In the genomic region with DNA sequence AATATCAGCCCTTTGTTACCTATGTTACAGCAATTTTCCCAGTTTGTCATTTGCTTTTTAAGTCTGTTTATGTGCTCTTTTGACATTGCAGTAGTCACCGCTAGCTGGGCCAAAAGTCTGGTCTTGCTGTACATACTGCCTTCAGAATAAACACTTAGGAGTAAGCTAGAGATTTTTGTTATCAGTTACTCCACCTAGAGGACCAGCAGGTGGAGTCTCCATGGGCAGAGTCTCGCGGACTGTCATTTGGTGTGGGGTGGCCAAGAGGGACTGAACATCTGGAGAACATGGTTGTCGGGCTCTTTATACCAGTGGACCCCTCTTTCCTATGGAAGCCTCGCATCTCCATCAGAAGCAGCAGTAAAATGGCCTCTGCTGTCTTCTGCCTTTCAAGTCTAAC, we compare ENCODE assay signal across 11 cellular contexts. TPM values are rescaled to one million over a fixed set of nuclear protein-coding genes. Genes with fewer than 3 reads are reported as not detected.
DNase-seq lines count a peak whose midpoint lies in the region; ATAC-seq lines count a peak whose summit lies in the region.
"Had no signal": no experiment of that assay in that cellular context is flagged by ENCODE, and none has a peak within 500 bp of the region (broad histone marks: within the 10 kb centered on the region; RNA-seq: fewer than 3 reads in every experiment).

No MANE protein-coding gene starts in this region.

- no peak overlapping the region for H3K27ac Mint-ChIP-seq in stimulated activated naive CD8-positive, alpha-beta T cell treated with anti-CD3 and anti-CD28 coated beads, Interleukin-15, amount 100 ng/mL, for 72 hours

- H3K14ac ChIP-seq in mesenchymal stem cell (ENCODE audit: low read length in 2 of 2) (no peak overlapping the region), neuronal stem cell (ENCODE audit: low read length) (no peak overlapping the region)

- no peaks in the 10 kb centered on the region for H3K27me3 ChIP-seq in mesenchymal stem cell (ENCODE audit: control insufficient read depth in 1 of 2, insufficient read depth in 1 of 2, low read length in 2 of 2)
- no peaks in the 10 kb centered on the region for H3K27me3 ChIP-seq in neuronal stem cell (ENCODE audit: control insufficient read depth in 3 of 3, insufficient read depth in 3 of 3, low read depth in 1 of 3, low read length in 3 of 3)
- H3K27me3 ChIP-seq in SJCRH30 = no peaks in the 10 kb centered on the region

- H3K9me3 Mint-ChIP-seq in stimulated activated naive CD8-positive, alpha-beta T cell treated with anti-CD3 and anti-CD28 coated beads, Interleukin-15, amount 100 ng/mL, for 72 hours = no peaks in the 10 kb centered on the region
- H3K9me3 Mint-ChIP-seq: activated T-helper 2 cell treated with anti-CD3 and anti-CD28 coated beads, Interferon-gamma antibody, Interleukin-2, Interleukin-4, amounts not matched to agents 10 μg/mL and 5 μg/mL and 100 μg/mL, durations not matched to agents 14 hours and 24 hours and 36 hours had no signal

- no peak overlapping the region for H3K4ac ChIP-seq in mesenchymal stem cell (ENCODE audit: low read depth in 1 of 2, low read length in 2 of 2)
- H3K4ac ChIP-seq in neuronal stem cell (ENCODE audit: low read length) = no peak overlapping the region

- peaks cover 68% of the 10 kb centered on the region for H3K4me1 Mint-ChIP-seq in stimulated activated naive CD8-positive, alpha-beta T cell treated with anti-CD3 and anti-CD28 coated beads, Interleukin-15, amount 100 ng/mL, for 72 hours

- no peak overlapping the region for H2BK12ac ChIP-seq in mesenchymal stem cell (ENCODE audit: low read length in 2 of 2)
- no peak overlapping the region for H2BK12ac ChIP-seq in neuronal stem cell (ENCODE audit: low read length)

- H4K91ac ChIP-seq in mesenchymal stem cell (ENCODE audit: low read length) (no peak overlapping the region), neuronal stem cell (ENCODE audit: low read depth, low read length, poor library complexity) (no peak overlapping the region)

- no peak overlapping the region for H3K4me3 Mint-ChIP-seq in stimulated activated naive CD8-positive, alpha-beta T cell treated with anti-CD3 and anti-CD28 coated beads, Interleukin-15, amount 100 ng/mL, for 72 hours

- H3K27ac ChIP-seq in mesenchymal stem cell (ENCODE audit: low read length, poor library complexity, severe bottlenecking) = no peak overlapping the region
- no peak overlapping the region for H3K27ac ChIP-seq in neuronal stem cell (replicated peaks; ENCODE audit: low read length)
- no peak overlapping the region for H3K27ac ChIP-seq in SJCRH30

- peaks cover 12% of the 10 kb centered on the region for H3K79me1 ChIP-seq in mesenchymal stem cell (replicated peaks; ENCODE audit: low read length, poor library complexity, severe bottlenecking)
- H3K79me1 ChIP-seq in neuronal stem cell (ENCODE audit: low read depth, low read length) = no peaks in the 10 kb centered on the region

- H2BK15ac ChIP-seq in mesenchymal stem cell (ENCODE audit: low read depth, poor library complexity, severe bottlenecking) (no peak overlapping the region), neuronal stem cell (ENCODE audit: low read length) (no peak overlapping the region)

- H4K8ac ChIP-seq in mesenchymal stem cell (ENCODE audit: low read length) (no peak overlapping the region), neuronal stem cell (ENCODE audit: low read depth, low read length) (no peak overlapping the region)

- H2AFZ ChIP-seq in mesenchymal stem cell (ENCODE audit: low read depth, low read length) = no peak overlapping the region
- H2AFZ ChIP-seq in neuronal stem cell (ENCODE audit: low read length) = no peak overlapping the region

- peak; percentile 7 for DNase-seq in stimulated activated naive CD8-positive, alpha-beta T cell treated with anti-CD3 and anti-CD28 coated beads, Interleukin-15, Interleukin-2, amounts not matched to agents 100 U/mL and 50 U/mL, for 24 hours
- DNase-seq in stimulated activated naive CD8-positive, alpha-beta T cell treated with anti-CD3 and anti-CD28 coated beads, Interleukin-15, amount 100 ng/mL, for 72 hours = no peak
- DNase-seq in SW480 (ENCODE audit: low spot score) (peak; percentile 43), mesenchymal stem cell (no peak), neuronal stem cell (ENCODE audit: low spot score) (no peak), SJCRH30 (no peak), NCI-H146 (lab: John Stamatoyannopoulos, UW) (no peak)
- DNase-seq: NCI-H1436 treated with DMSO at 0.1 percent for 48 hours; stimulated activated CD4-positive, alpha-beta T cell treated with anti-CD3 and anti-CD28 coated beads, Interleukin-2, amount 100 ng/mL, for 24 hours had no signal

- H2BK120ac ChIP-seq in mesenchymal stem cell (ENCODE audit: low read depth, low read length) (no peak overlapping the region), neuronal stem cell (ENCODE audit: low read depth, low read length) (no peak overlapping the region)

- H2BK5ac ChIP-seq in mesenchymal stem cell (ENCODE audit: low read depth, low read length, poor library complexity, severe bottlenecking) = no peak overlapping the region
- no peak overlapping the region for H2BK5ac ChIP-seq in neuronal stem cell (ENCODE audit: low read length)

- H3K23ac ChIP-seq in mesenchymal stem cell (ENCODE audit: low read length in 2 of 2) (no peak overlapping the region), neuronal stem cell (ENCODE audit: low read depth, low read length, poor library complexity) (no peak overlapping the region)

- H3K9ac ChIP-seq in mesenchymal stem cell (ENCODE audit: low read length) (no peak overlapping the region), neuronal stem cell (ENCODE audit: low read depth, low read length, poor library complexity) (no peak overlapping the region)

- ATAC-seq in stimulated activated naive CD8-positive, alpha-beta T cell treated with anti-CD3 and anti-CD28 coated beads, Interleukin-15, Interleukin-2, amounts not matched to agents 100 U/mL and 50 U/mL, for 24 hours = no peak
- no peak for ATAC-seq in stimulated activated naive CD8-positive, alpha-beta T cell treated with anti-CD3 and anti-CD28 coated beads, Interleukin-15, amount 100 ng/mL, for 72 hours
- ATAC-seq in HG02870 (IDR thresholded peaks at IDR 0.05; ENCODE audit: unreplicated experiment) = no peak

- no peak overlapping the region for H3K4me3 ChIP-seq in mesenchymal stem cell (ENCODE audit: insufficient read depth in 1 of 2, low read depth in 1 of 2, low read length in 2 of 2)
- H3K4me3 ChIP-seq in neuronal stem cell (ENCODE audit: low read length in 2 of 2) = no peak overlapping the region
- no peak overlapping the region for H3K4me3 ChIP-seq in SJCRH30

- no peaks in the 10 kb centered on the region for H3K36me3 ChIP-seq in mesenchymal stem cell (ENCODE audit: control insufficient read depth in 1 of 2, insufficient read depth in 2 of 2, low read depth in 1 of 2, low read length in 2 of 2)
- peaks cover 0 to under 1% of the 10 kb centered on the region in 2 donors for H3K36me3 ChIP-seq in neuronal stem cell (replicated peaks in 1 of 2; ENCODE audit: control insufficient read depth in 2 of 2, insufficient read depth in 2 of 2, low read length in 2 of 2)
- no peaks in the 10 kb centered on the region for H3K36me3 ChIP-seq in SJCRH30

- H3K9me3 ChIP-seq in mesenchymal stem cell (ENCODE audit: control insufficient read depth, low read length) (no peaks in the 10 kb centered on the region), neuronal stem cell (replicated peaks in 1 of 2; ENCODE audit: control insufficient read depth in 2 of 2, insufficient read depth in 1 of 2, low read depth in 1 of 2, low read length in 2 of 2) (no peaks in the 10 kb centered on the region), SJCRH30 (replicated peaks) (no peaks in the 10 kb centered on the region)

- no peaks in the 10 kb centered on the region for H3K27me3 Mint-ChIP-seq in stimulated activated naive CD8-positive, alpha-beta T cell treated with anti-CD3 and anti-CD28 coated beads, Interleukin-15, amount 100 ng/mL, for 72 hours

- H3K4me2 ChIP-seq in mesenchymal stem cell (ENCODE audit: low read length, poor library complexity, severe bottlenecking) (no peak overlapping the region), neuronal stem cell (ENCODE audit: insufficient read depth, low read length, poor library complexity, severe bottlenecking) (no peak overlapping the region)

- H3K18ac ChIP-seq in mesenchymal stem cell (ENCODE audit: low read depth in 1 of 2, low read length in 2 of 2) (no peak overlapping the region), neuronal stem cell (ENCODE audit: low read length) (no peak overlapping the region)

- H2AK5ac ChIP-seq in mesenchymal stem cell (ENCODE audit: low read length, severe bottlenecking) (peak overlapping the region; percentile 31), neuronal stem cell (ENCODE audit: low read depth, low read length) (no peak overlapping the region)

- H3K4me1 ChIP-seq in mesenchymal stem cell (ENCODE audit: control insufficient read depth, insufficient read depth, low read depth, low read length) = peaks cover 21% of the 10 kb centered on the region
- H3K4me1 ChIP-seq in neuronal stem cell (ENCODE audit: control insufficient read depth in 2 of 2, insufficient read depth in 1 of 2, low read depth in 1 of 2, low read length in 2 of 2) = peaks cover 24 to 33% of the 10 kb centered on the region in 2 donors
- peaks cover 50% of the 10 kb centered on the region for H3K4me1 ChIP-seq in SJCRH30

- WGBS in mesenchymal stem cell = 93% methylated on average over 4 of the region's 5 CpGs
- no CpG with 5 or more reads among the region's 5 CpGs for WGBS in neuronal stem cell (ENCODE audit: extremely low coverage in 2 of 2, insufficient read length in 2 of 2, insufficient replicate concordance in 1 of 2), 2 donors

RNA-seq across cellular contexts. Expression of a gene that starts 10.8 kb away (rescaled TPM):
- polyA plus RNA-seq in mesenchymal stem cell (2013, experiment 1 of 2) = 103 TPM
- polyA plus RNA-seq in mesenchymal stem cell (2013, experiment 2 of 2) = 105 TPM
- polyA plus RNA-seq in neuronal stem cell (2013, experiment 1 of 2) = 43.6 TPM
- 43.0 TPM for polyA plus RNA-seq in neuronal stem cell (2013, experiment 2 of 2)
- total RNA-seq in SJCRH30 (2014; rRNA removed; shearing (Covaris generic)) = 85.6 and 88.5 TPM in 2 replicates

RNA-seq across cellular contexts. Expression of a gene that starts 47.7 kb away (rescaled TPM):
- 11.2 TPM for polyA plus RNA-seq in mesenchymal stem cell (2013, experiment 1 of 2)
- 10.5 TPM for polyA plus RNA-seq in mesenchymal stem cell (2013, experiment 2 of 2)
- 36.6 TPM for polyA plus RNA-seq in neuronal stem cell (2013, experiment 1 of 2)
- polyA plus RNA-seq in neuronal stem cell (2013, experiment 2 of 2) = 36.1 TPM
- 31.5 and 43.1 TPM in 2 replicates for total RNA-seq in SJCRH30 (2014; rRNA removed; shearing (Covaris generic))

Comparison
In these comparisons a context has a peak if more than half of its experiments do, and no peak if none do; other contexts are left out.
1. DNase-seq: peak in stimulated activated naive CD8-positive, alpha-beta T cell treated with anti-CD3 and anti-CD28 coated beads, Interleukin-15, Interleukin-2, amounts not matched to agents 100 U/mL and 50 U/mL, for 24 hours (single experiment) and SW480 (single experiment); none in stimulated activated naive CD8-positive, alpha-beta T cell treated with anti-CD3 and anti-CD28 coated beads, Interleukin-15, amount 100 ng/mL, for 72 hours (0 of 2), mesenchymal stem cell (single experiment), neuronal stem cell (single experiment), SJCRH30 (0 of 2) and NCI-H146 (single experiment).